Comparison of ENCODE assay signal across 18 cellular contexts in the genomic region with DNA sequence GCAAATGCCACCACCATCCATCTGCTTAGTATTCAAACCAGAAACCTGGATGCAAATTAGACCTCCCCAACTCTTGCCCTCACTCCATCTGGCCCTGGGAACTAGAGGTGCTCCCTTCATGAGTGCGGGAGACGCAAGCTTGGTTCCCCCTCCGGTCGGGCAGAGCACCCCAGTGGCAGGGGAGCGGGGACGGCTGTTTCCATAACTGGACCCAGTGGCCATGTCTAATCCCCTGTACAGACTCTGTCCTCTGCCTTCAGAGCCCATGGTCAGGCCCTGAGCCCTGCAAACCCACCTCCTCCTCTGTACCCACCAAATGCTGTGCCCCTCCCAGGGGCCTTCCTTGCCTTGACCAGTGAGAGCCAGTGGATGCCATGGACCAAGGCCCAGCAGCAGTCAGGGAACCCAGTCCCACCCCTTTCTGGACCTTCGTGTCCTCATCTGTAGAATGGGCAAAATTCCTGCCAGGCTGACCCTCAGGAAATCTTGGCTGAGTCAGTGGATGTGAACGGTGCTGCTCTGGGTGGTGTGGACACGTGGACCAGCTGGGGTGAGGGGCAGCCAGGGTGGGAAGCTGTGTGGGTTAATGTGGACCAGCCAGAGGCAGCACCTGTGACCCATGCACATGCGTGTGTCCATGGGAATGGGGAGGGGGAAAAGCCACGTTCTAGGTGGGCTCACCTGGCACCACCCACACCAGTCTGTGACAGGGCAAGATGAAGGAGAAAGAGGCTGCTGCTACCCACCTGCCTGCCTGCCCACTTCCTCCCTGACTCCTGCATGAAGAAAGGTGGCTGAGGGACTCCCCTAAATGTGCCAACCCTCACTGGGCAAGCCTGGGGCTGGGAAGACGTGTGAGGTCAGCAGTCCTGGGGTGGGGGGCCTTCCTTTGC.
DNase-seq lines count a peak whose midpoint lies in the region; ATAC-seq and TF ChIP-seq lines count a peak whose summit lies in the region.
"Had no signal": no experiment of that assay in that cellular context is flagged by ENCODE, and none has a peak within 500 bp of the region (broad histone marks: within the 10 kb centered on the region; RNA-seq: fewer than 3 reads in every experiment).

No MANE protein-coding gene starts in this region.

- POLR2A ChIA-PET in MCF 10A (lab: Yijun Ruan, JAX): no interaction called here

- peaks cover 18% of the 10 kb centered on the region for H3K27me3 Mint-ChIP-seq in activated naive CD8-positive, alpha-beta T cell treated with anti-CD3 and anti-CD28 coated beads, Interleukin-2, amount 50 U/mL, for 24 hours
- H3K27me3 Mint-ChIP-seq in naive B cell (peaks cover 15 to 52% (median 34%) of the 10 kb centered on the region in 3 donors), HFFc6 (ENCODE audit: insufficient read depth) (peaks cover 19% of the 10 kb centered on the region), MCF 10A (ENCODE audit: insufficient read depth, unreplicated experiment) (no peaks in the 10 kb centered on the region)

- no peaks in the 10 kb centered on the region for H3K27me3 ChIP-seq in right atrium auricular region
- H3K27me3 ChIP-seq: dorsolateral prefrontal cortex, thyroid gland had no signal

- intact Hi-C loops in left cardiac atrium (cut with DNase I): no loop called here
- intact Hi-C loops in MCF 10A (cut with micrococcal nuclease): no loop called here

- no peak for ATAC-seq in left cardiac atrium
- peak; percentile 18 for ATAC-seq in activated naive CD8-positive, alpha-beta T cell treated with anti-CD3 and anti-CD28 coated beads, Interleukin-2, amount 50 U/mL, for 24 hours
- ATAC-seq in naive B cell (ENCODE audit: low read depth in 2 of 2): peak; percentile 29 to 43
- ATAC-seq in GM19395 (IDR thresholded peaks at IDR 0.05; ENCODE audit: unreplicated experiment): no peak

- TF ChIP-seq CTCF in right atrium auricular region (IDR thresholded peaks at IDR 0.05): no peak
- no peak for TF ChIP-seq CTCF in HFFc6 (IDR thresholded peaks at IDR 0.05)
- TF ChIP-seq CTCF in MCF 10A (IDR thresholded peaks at IDR 0.05; ENCODE audit: unreplicated experiment): no peak

- BruUV-seq in MCF 10A (replicated peaks; lab: Mats Ljungman, UMichigan): no TSS peak

- H3K4me1 ChIP-seq in right atrium auricular region: peaks cover 0 to 22% of the 10 kb centered on the region in 2 donors

- peaks cover 44% of the 10 kb centered on the region for H3K4me1 Mint-ChIP-seq in activated naive CD8-positive, alpha-beta T cell treated with anti-CD3 and anti-CD28 coated beads, Interleukin-2, amount 50 U/mL, for 24 hours
- peaks cover 14 to 37% (median 15%) of the 10 kb centered on the region in 3 donors for H3K4me1 Mint-ChIP-seq in naive B cell
- H3K4me1 Mint-ChIP-seq in HFFc6 (ENCODE audit: low read depth): peaks cover 6% of the 10 kb centered on the region; the same call in 1 of the 2 replicates
- no peaks in the 10 kb centered on the region for H3K4me1 Mint-ChIP-seq in MCF 10A (ENCODE audit: insufficient read depth, unreplicated experiment)

- H3K4me3 ChIP-seq in right atrium auricular region: no peak overlapping the region
- H3K4me3 ChIP-seq: dorsolateral prefrontal cortex, esophagus squamous epithelium, thyroid gland had no signal

- no peaks in the 10 kb centered on the region for H3K36me3 Mint-ChIP-seq in activated naive CD8-positive, alpha-beta T cell treated with anti-CD3 and anti-CD28 coated beads, Interleukin-2, amount 50 U/mL, for 24 hours (ENCODE audit: low read depth)
- H3K36me3 Mint-ChIP-seq in naive B cell (no peaks in the 10 kb centered on the region), HFFc6 (ENCODE audit: low read depth) (no peaks in the 10 kb centered on the region), MCF 10A (ENCODE audit: insufficient read depth, unreplicated experiment) (no peaks in the 10 kb centered on the region)

- DNase-seq in right atrium auricular region (ENCODE audit: low spot score) (peak; percentile 57), left cardiac atrium (no peak), naive B cell (no peak), HFFc6 (no peak), MCF 10A (ENCODE audit: unreplicated experiment) (no peak)
- no peak for DNase-seq in activated naive CD8-positive, alpha-beta T cell treated with anti-CD3 and anti-CD28 coated beads, Interleukin-2, amount 50 U/mL, for 24 hours
- DNase-seq: activated CD4-positive, alpha-beta T cell treated with anti-CD3 and anti-CD28 coated beads, Interleukin-2, amount 50 U/mL, for 4 hours; central memory CD4-positive, alpha-beta T cell; DMS79; esophagus squamous epithelium; NCI-H2029 treated with DMSO at 0.1 percent for 48 hours; NCI-H446 treated with DMSO at 0.1 percent for 48 hours; retina; thyroid gland had no signal

- CTCF ChIA-PET in MCF 10A (lab: Yijun Ruan, JAX): interaction anchor here (0.6 kb wide), 1 partner anchor 636 kb away, joined by 5 read pairs; no protein-coding TSS in a partner anchor

- no peak overlapping the region for H3K27ac ChIP-seq in right atrium auricular region
- H3K27ac ChIP-seq: dorsolateral prefrontal cortex, esophagus squamous epithelium, KMS-11, RWPE1, thyroid gland had no signal

- no peaks in the 10 kb centered on the region for H3K36me3 ChIP-seq in right atrium auricular region
- H3K36me3 ChIP-seq: esophagus squamous epithelium, thyroid gland had no signal

- no peaks in the 10 kb centered on the region for H3K9me3 Mint-ChIP-seq in activated naive CD8-positive, alpha-beta T cell treated with anti-CD3 and anti-CD28 coated beads, Interleukin-2, amount 50 U/mL, for 24 hours
- H3K9me3 Mint-ChIP-seq in naive B cell (peaks cover 0 to 3% (median 0%) of the 10 kb centered on the region in 7 donors), HFFc6 (no peaks in the 10 kb centered on the region), MCF 10A (ENCODE audit: unreplicated experiment) (no peaks in the 10 kb centered on the region)

- H3K9me3 ChIP-seq in right atrium auricular region: no peaks in the 10 kb centered on the region
- H3K9me3 ChIP-seq: esophagus squamous epithelium, thyroid gland had no signal

- peak overlapping the region; percentile 27 for H3K27ac Mint-ChIP-seq in activated naive CD8-positive, alpha-beta T cell treated with anti-CD3 and anti-CD28 coated beads, Interleukin-2, amount 50 U/mL, for 24 hours
- H3K27ac Mint-ChIP-seq in naive B cell: peak overlapping the region in 1 of 6 donors; percentile 44
- no peak overlapping the region for H3K27ac Mint-ChIP-seq in HFFc6
- no peak overlapping the region for H3K27ac Mint-ChIP-seq in MCF 10A (ENCODE audit: low read depth, unreplicated experiment)

- no peak overlapping the region for H3K4me3 Mint-ChIP-seq in activated naive CD8-positive, alpha-beta T cell treated with anti-CD3 and anti-CD28 coated beads, Interleukin-2, amount 50 U/mL, for 24 hours
- H3K4me3 Mint-ChIP-seq in naive B cell: peak overlapping the region in 1 of 8 donors; percentile 52
- no peak overlapping the region for H3K4me3 Mint-ChIP-seq in HFFc6
- H3K4me3 Mint-ChIP-seq in MCF 10A (ENCODE audit: unreplicated experiment): no peak overlapping the region

Comparison
In these comparisons a context has a peak if more than half of its experiments do, and no peak if none do; other contexts are left out.
1. ATAC-seq: peak in activated naive CD8-positive, alpha-beta T cell treated with anti-CD3 and anti-CD28 coated beads, Interleukin-2, amount 50 U/mL, for 24 hours (single experiment) and naive B cell (2 of 2); none in left cardiac atrium (0 of 2) and GM19395 (single experiment).